In the genomic region with DNA sequence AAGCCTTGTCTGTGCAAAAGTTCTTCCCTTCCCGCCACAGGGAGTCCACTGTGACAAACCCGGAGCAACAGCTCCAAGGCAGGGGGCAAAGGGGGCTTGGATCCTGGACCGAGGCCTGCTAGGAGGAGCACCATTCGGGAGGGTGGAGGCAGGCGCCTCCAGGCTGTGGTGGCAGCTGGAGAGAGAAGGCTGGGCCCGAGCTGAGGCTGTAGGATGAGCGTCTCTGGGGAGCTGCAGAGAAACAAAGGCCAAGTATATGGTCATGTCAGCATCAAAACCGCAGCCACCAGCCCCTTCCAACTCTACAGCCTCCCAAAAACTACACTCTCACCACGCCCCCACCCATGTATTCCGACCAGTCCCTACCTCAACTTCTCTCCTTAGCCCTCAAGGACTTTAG, we compare ENCODE assay signal across 8 cellular contexts. TPM values are rescaled to one million over a fixed set of nuclear protein-coding genes. Genes with fewer than 3 reads are reported as not detected.
DNase-seq lines count a peak whose midpoint lies in the region; ATAC-seq and TF ChIP-seq lines count a peak whose summit lies in the region.

No MANE protein-coding gene starts in this region.

- H3K27ac Mint-ChIP-seq in naive B cell: peak overlapping the region in 5 of 6 donors; percentile 95 to 99 (median 98)

- peaks cover 0 to 25% of the 10 kb centered on the region in 2 donors for H3K36me3 Mint-ChIP-seq in naive B cell

- peaks cover 39% of the 10 kb centered on the region for H3K36me3 ChIP-seq in MG63

- TF ChIP-seq CTCF in AG09309 (IDR thresholded peaks at IDR 0.05; ENCODE audit: control insufficient read depth, insufficient read depth, low read depth, low read length, missing control alignments) (no peak), coronary artery (IDR thresholded peaks at IDR 0.05) (no peak)

- H3K4me1 Mint-ChIP-seq in naive B cell: peaks cover 45 to 69% (median 65%) of the 10 kb centered on the region in 3 donors

- DNase-seq in AG09309 (ENCODE audit: low read depth): no peak
- DNase-seq in MG63: no peak
- DNase-seq in coronary artery (ENCODE audit: low spot score): no peak
- no peak for DNase-seq in naive B cell
- DNase-seq in OCI-M1 (lab: John Stamatoyannopoulos, UW): no peak
- no peak for DNase-seq in OCI-M2 (lab: John Stamatoyannopoulos, UW; ENCODE audit: unreplicated experiment)
- DNase-seq in NCI-H1105 treated with DMSO at 0.1 percent for 48 hours (lab: John Stamatoyannopoulos, UW): no peak
- no peak for DNase-seq in NCI-H1417 treated with DMSO at 0.1 percent for 48 hours (lab: John Stamatoyannopoulos, UW)

- no peaks in the 10 kb centered on the region for H3K27me3 ChIP-seq in MG63

- H3K9me3 Mint-ChIP-seq in naive B cell: peaks cover 0 to 3% (median 0%) of the 10 kb centered on the region in 7 donors

- peak overlapping the region; percentile 54 for H3K4me3 ChIP-seq in AG09309 (ENCODE audit: control insufficient read depth, low read depth, low read length)
- H3K4me3 ChIP-seq in MG63: peak overlapping the region; percentile 87
- H3K4me3 ChIP-seq in coronary artery: peak overlapping the region; percentile 95

- H3K27me3 Mint-ChIP-seq in naive B cell: no peaks in the 10 kb centered on the region

- H3K27ac ChIP-seq in coronary artery: peak overlapping the region; percentile 90 to 92

- peak overlapping the region; percentile 93 to 100 (median 98) for H3K4me3 Mint-ChIP-seq in naive B cell

- no peak for ATAC-seq in naive B cell (ENCODE audit: low read depth in 2 of 2)

- H3K9me3 ChIP-seq in MG63: no peaks in the 10 kb centered on the region

RNA-seq across cellular contexts. Expression of a gene that starts 0.6 kb away (rescaled TPM):
- 15.8 and 30.0 TPM in 2 replicates for total RNA-seq in MG63 (2014; rRNA removed; shearing (Covaris generic); ENCODE audit: low replicate concordance)
- 1 to 10 TPM; 1.5 to 5.3 (median 2.8) TPM for polyA plus RNA-seq in naive B cell (ENCODE audit: low read depth in 6 of 6)

RNA-seq across cellular contexts. Expression of a gene that starts 12.9 kb away (rescaled TPM):
- total RNA-seq in MG63 (2014; rRNA removed; shearing (Covaris generic); ENCODE audit: low replicate concordance): 16.4 and 22.2 TPM in 2 replicates
- polyA plus RNA-seq in naive B cell (ENCODE audit: low read depth in 6 of 6): 10 to 100 TPM; 31.7 to 61.5 (median 41.1) TPM

RNA-seq across cellular contexts. Expression of a gene that starts 33.7 kb away (rescaled TPM):
- total RNA-seq in MG63 (2014; rRNA removed; shearing (Covaris generic); ENCODE audit: low replicate concordance): 14.3 and 14.7 TPM in 2 replicates
- polyA plus RNA-seq in naive B cell (ENCODE audit: low read depth in 6 of 6): 10 to 100 TPM in 1 of 6 donors, 1 to 10 TPM in 5; 3.1 to 16.1 (median 8.4) TPM
